Comparison of ENCODE assay signal across 8 cellular contexts in the genomic region with DNA sequence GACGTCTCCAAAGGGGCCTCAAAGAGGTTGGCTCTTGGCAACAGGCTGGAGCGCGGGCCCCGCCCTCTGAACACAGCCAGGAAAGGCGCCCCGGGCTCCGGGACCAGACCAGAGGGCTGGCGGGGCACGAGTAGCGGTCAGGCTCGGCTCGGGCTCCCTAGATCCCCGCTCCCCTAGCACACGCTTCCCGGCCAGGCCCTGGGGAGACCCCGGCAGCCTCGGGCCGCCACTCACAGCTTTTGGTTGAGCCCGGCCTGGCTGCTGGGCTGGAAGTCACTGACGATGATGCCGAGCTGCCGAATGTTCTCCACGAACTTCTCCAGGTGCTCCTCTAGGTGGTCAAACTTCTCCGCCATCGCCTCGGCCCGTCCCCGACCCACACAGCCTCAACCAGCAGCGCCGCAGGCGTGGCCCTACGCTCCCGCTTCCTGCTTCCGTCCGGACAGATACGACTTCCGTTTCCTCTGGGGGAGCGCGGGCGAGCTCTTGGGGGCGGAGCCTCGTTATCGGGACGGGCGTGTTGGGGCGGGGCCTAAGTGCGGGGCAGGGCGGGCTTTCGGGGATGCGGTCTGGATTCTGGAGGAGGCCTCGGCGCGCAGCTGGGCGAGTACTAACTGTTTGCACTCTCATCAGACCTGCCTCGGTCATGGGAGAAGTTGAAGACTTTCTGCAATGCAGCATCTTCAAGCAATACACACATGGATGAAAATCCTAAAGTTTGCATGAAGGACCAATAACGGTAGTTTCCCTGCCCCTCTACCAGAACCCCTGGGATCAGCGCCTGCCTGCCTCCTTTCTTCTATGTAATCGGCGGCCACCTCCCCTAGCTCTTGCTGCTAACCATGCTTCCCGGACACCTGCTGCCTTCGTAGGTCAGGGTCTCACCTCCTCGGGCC. TPM values are rescaled to one million over a fixed set of nuclear protein-coding genes. Genes with fewer than 3 reads are reported as not detected.
DNase-seq lines count a peak whose midpoint lies in the region; ATAC-seq and TF ChIP-seq lines count a peak whose summit lies in the region.

A gene with protein sequence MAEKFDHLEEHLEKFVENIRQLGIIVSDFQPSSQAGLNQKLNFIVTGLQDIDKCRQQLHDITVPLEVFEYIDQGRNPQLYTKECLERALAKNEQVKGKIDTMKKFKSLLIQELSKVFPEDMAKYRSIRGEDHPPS (minus strand): TSS at position 420 of the 896 bp plus-strand sequence. CDS start 64 bp downstream, at position 356.

- H3K9me3 ChIP-seq in OCI-LY3 (ENCODE audit: insufficient read depth, low read length) (no peaks in the 10 kb centered on the region), mononuclear cell (ENCODE audit: low read depth, low read length) (no peaks in the 10 kb centered on the region)

- peak within 1 kb of the TSS; percentile 98 for H3K4me2 ChIP-seq in OCI-LY3 (ENCODE audit: low read length)

- DNase-seq in D341Med (ENCODE audit: low spot score) (peak; percentile 96), HuH-7 (ENCODE audit: low spot score) (peak; percentile 78), epidermal melanocyte (ENCODE audit: insufficient read length, low spot score) (peak; percentile 82)
- DNase-seq in activated CD8-positive, alpha-beta memory T cell treated with anti-CD3 and anti-CD28 coated beads, Interleukin-2, amount 50 U/mL, for 48 hours = peak; percentile 96
- DNase-seq in stimulated activated CD8-positive, alpha-beta memory T cell treated with anti-CD3 and anti-CD28 coated beads, Interleukin-4, amount 100 ng/mL, for 1 hour (ENCODE audit: low read depth in 2 of 2, low spot score in 1 of 2) = peak; percentile 77 to 90

- H3K4me3 ChIP-seq in OCI-LY3 (ENCODE audit: low read length) (peak within 1 kb of the TSS; percentile 100), mononuclear cell (ENCODE audit: low read length) (peak within 1 kb of the TSS; percentile 89)

- no peaks in the 10 kb centered on the region for H4K20me1 ChIP-seq in OCI-LY3 (ENCODE audit: insufficient read depth, low read length)

- H3K27me3 ChIP-seq in OCI-LY3 (ENCODE audit: low read depth, low read length) (no peaks in the 10 kb centered on the region), mononuclear cell (ENCODE audit: insufficient read depth, low read length) (peaks cover 3% of the 10 kb centered on the region)

- H3K9ac ChIP-seq in OCI-LY3 (ENCODE audit: low read length) = peak within 1 kb of the TSS; percentile 96

- no peak for TF ChIP-seq CTCF in OCI-LY3 (IDR thresholded peaks at IDR 0.05; ENCODE audit: low read depth, low read length)

- H2AFZ ChIP-seq in OCI-LY3 (ENCODE audit: low read depth, low read length) = peak within 1 kb of the TSS; percentile 87

- H3K4me1 ChIP-seq in OCI-LY3 (ENCODE audit: low read length) = peaks cover 12% of the 10 kb centered on the region
- peaks cover 28% of the 10 kb centered on the region for H3K4me1 ChIP-seq in mononuclear cell (ENCODE audit: insufficient read depth, low read length)

- peaks cover 13% of the 10 kb centered on the region for H3K36me3 ChIP-seq in OCI-LY3 (replicated peaks; ENCODE audit: low read depth, low read length)

- peak within 1 kb of the TSS; percentile 53 for H3K27ac ChIP-seq in OCI-LY3 (ENCODE audit: low read length)

- ATAC-seq in GM21515 (IDR thresholded peaks at IDR 0.05; ENCODE audit: unreplicated experiment) = peak; percentile 97

- H3K79me2 ChIP-seq in OCI-LY3 (ENCODE audit: low read length) = peaks cover 31% of the 10 kb centered on the region

RNA-seq across cellular contexts. Expression of the gene that starts here (rescaled TPM):
- total RNA-seq in mononuclear cell = 32.6 TPM

Comparison
In these comparisons a context has a peak if more than half of its experiments do, and no peak if none do; other contexts are left out.
1. Peak in every context shown above with its lines: DNase-seq, ATAC-seq, H3K4me3 ChIP-seq and H3K27ac ChIP-seq.